ENCODE assay signal across 8 cellular contexts in the genomic region with DNA sequence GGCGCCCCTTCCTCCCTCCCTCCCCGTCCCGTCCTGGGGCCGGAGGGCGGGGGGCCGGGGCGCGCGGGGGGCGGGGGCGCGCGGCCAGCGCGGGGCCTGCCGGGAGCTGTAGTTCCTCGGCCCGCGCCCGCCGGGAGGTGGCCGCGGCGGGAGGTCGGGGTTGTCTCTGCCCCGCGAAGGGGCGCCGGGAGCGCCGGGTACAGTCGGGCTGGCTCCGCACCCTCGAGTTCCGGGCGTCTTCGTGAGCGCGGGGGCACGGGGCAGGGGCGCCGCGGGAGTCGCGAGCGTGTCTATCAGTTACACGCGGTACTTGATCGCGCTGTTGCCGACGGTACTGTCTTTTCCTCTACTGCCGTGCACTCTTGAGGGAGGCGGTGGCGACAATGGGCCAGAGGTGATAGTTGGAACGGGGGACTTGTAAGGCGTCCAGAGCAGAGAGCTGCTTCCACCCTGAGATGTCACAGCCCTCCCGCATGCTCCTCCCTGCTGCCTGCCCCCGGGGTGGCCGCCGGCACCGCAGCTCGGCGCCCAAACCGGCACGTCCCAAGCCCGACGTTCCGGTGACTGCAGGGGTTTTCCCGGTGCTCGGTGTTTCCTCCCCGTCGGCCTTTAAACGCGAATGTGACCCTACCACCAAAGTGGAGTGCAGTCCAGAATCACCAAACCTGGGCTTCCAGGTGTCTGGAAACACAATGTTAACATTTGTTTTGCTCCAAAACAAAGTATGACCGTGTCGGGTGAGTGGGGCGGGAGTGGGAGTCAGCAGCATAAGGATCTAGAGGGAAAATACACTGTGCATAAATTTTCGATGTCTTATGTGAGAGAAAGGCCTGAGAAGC. TPM values are rescaled to one million over a fixed set of nuclear protein-coding genes. Genes with fewer than 3 reads are reported as not detected.
DNase-seq lines count a peak whose midpoint lies in the region; ATAC-seq, FAIRE-seq and TF ChIP-seq lines count a peak whose summit lies in the region.

A gene (minus strand): TSS at position 48 of the 839 bp plus-strand sequence. CDS start 8,309 bp downstream, outside the sequence.

- intact Hi-C loops in PC-3 (cut with micrococcal nuclease): loop anchor here (2.0 to 5.0 kb wide), 3 partner anchors 52 to 262 kb away; no protein-coding TSS in a partner anchor
- intact Hi-C loops in activated T-helper 1 cell treated with anti-CD3 and anti-CD28 coated beads, Interleukin-12 subunit alpha, Interleukin-12 subunit beta, Interleukin-2, Interleukin-4 antibody, amounts not matched to agents 30 ng/mL and 10 ng/mL and 1 ng/mL, durations not matched to agents 14 hours and 24 hours and 36 hours (cut with micrococcal nuclease): loop anchor here (1.0 to 10.0 kb wide), 7 partner anchors 8 to 548 kb away; a partner anchor contains a TSS

- H3K4me3 Mint-ChIP-seq in activated T-helper 1 cell treated with anti-CD3 and anti-CD28 coated beads, Interleukin-12 subunit alpha, Interleukin-12 subunit beta, Interleukin-2, Interleukin-4 antibody, amounts not matched to agents 30 ng/mL and 10 ng/mL and 1 ng/mL, durations not matched to agents 14 hours and 24 hours and 36 hours: peak within 1 kb of the TSS; percentile 97
- H3K4me3 Mint-ChIP-seq in naive thymus-derived CD8-positive, alpha-beta T cell: peak within 1 kb of the TSS; percentile 89 to 100 (median 99)

- BruUV-seq in PC-3 (replicated peaks; lab: Mats Ljungman, UMichigan): TSS peak; percentile 60

- peak within 1 kb of the TSS; percentile 93 for H3K4me3 ChIP-seq in PC-3 (ENCODE audit: low read length)

- H3K9me3 ChIP-seq in PC-3 (ENCODE audit: low read length): no peaks in the 10 kb centered on the region

- H3K4me2 ChIP-seq in PC-3 (ENCODE audit: low read length): peak within 1 kb of the TSS; percentile 86

- FAIRE-seq in GM19239 (lab: Jason Lieb, UNC): peak; percentile 87

- peaks cover 7% of the 10 kb centered on the region; the same call in 1 of the 2 replicates for H4K20me1 ChIP-seq in PC-3 (ENCODE audit: low read length)

- no peaks in the 10 kb centered on the region for H3F3A ChIP-seq in PC-3 (ENCODE audit: low read length, unreplicated experiment)

- H3K27me3 ChIP-seq in PC-3 (ENCODE audit: low read length): no peaks in the 10 kb centered on the region

- H3K9me3 Mint-ChIP-seq in activated T-helper 1 cell treated with anti-CD3 and anti-CD28 coated beads, Interleukin-12 subunit alpha, Interleukin-12 subunit beta, Interleukin-2, Interleukin-4 antibody, amounts not matched to agents 30 ng/mL and 10 ng/mL and 1 ng/mL, durations not matched to agents 14 hours and 24 hours and 36 hours: no peaks in the 10 kb centered on the region
- H3K9me3 Mint-ChIP-seq in naive thymus-derived CD8-positive, alpha-beta T cell: no peaks in the 10 kb centered on the region

- peak within 1 kb of the TSS; percentile 82 for H3K9ac ChIP-seq in PC-3 (ENCODE audit: low read length)

- peaks cover 7% of the 10 kb centered on the region for H3K36me3 Mint-ChIP-seq in activated T-helper 1 cell treated with anti-CD3 and anti-CD28 coated beads, Interleukin-12 subunit alpha, Interleukin-12 subunit beta, Interleukin-2, Interleukin-4 antibody, amounts not matched to agents 30 ng/mL and 10 ng/mL and 1 ng/mL, durations not matched to agents 14 hours and 24 hours and 36 hours (ENCODE audit: low read depth)
- peaks cover 0 to 5% (median 0%) of the 10 kb centered on the region in 3 donors for H3K36me3 Mint-ChIP-seq in naive thymus-derived CD8-positive, alpha-beta T cell

- H3K27me3 Mint-ChIP-seq in activated T-helper 1 cell treated with anti-CD3 and anti-CD28 coated beads, Interleukin-12 subunit alpha, Interleukin-12 subunit beta, Interleukin-2, Interleukin-4 antibody, amounts not matched to agents 30 ng/mL and 10 ng/mL and 1 ng/mL, durations not matched to agents 14 hours and 24 hours and 36 hours (ENCODE audit: insufficient read depth): peaks cover 39% of the 10 kb centered on the region
- peaks cover 0 to 12% (median 5%) of the 10 kb centered on the region in 5 donors for H3K27me3 Mint-ChIP-seq in naive thymus-derived CD8-positive, alpha-beta T cell

- CTCF ChIA-PET in PC-3 (lab: Charles Lee): no interaction called here

- ATAC-seq in HG03354 (IDR thresholded peaks at IDR 0.05; ENCODE audit: poor library complexity, severe bottlenecking, unreplicated experiment) (peak; percentile 78), PC-3 (peak; percentile 70)
- peak; percentile 56 to 67 for ATAC-seq in naive thymus-derived CD8-positive, alpha-beta T cell

- H3K4me1 ChIP-seq in PC-3 (ENCODE audit: insufficient read depth, low read length): peaks cover 26% of the 10 kb centered on the region

- no peaks in the 10 kb centered on the region; the same call in 1 of the 2 replicates for H3K36me3 ChIP-seq in PC-3 (ENCODE audit: low read depth, low read length)

- peak within 1 kb of the TSS; percentile 44 for H3K27ac ChIP-seq in PC-3 (ENCODE audit: low read length)

- H3K27ac Mint-ChIP-seq in activated T-helper 1 cell treated with anti-CD3 and anti-CD28 coated beads, Interleukin-12 subunit alpha, Interleukin-12 subunit beta, Interleukin-2, Interleukin-4 antibody, amounts not matched to agents 30 ng/mL and 10 ng/mL and 1 ng/mL, durations not matched to agents 14 hours and 24 hours and 36 hours: peak within 1 kb of the TSS; percentile 96
- peak within 1 kb of the TSS; percentile 87 to 99 (median 97) for H3K27ac Mint-ChIP-seq in naive thymus-derived CD8-positive, alpha-beta T cell

- H2AFZ ChIP-seq in PC-3 (ENCODE audit: low read length): peak within 1 kb of the TSS; percentile 86

- POLR2A ChIA-PET in PC-3 (lab: Charles Lee; ENCODE audit: unreplicated experiment): interaction anchor here (0.6 kb wide), 1 partner anchor 1170 kb away, joined by 3 read pairs; no protein-coding TSS in a partner anchor
- POLR2A ChIA-PET in naive thymus-derived CD8-positive, alpha-beta T cell (lab: Charles Lee): interaction anchor here (0.6 to 1.7 kb wide), 3 partner anchors 43 to 1076 kb away, joined by 4 to 5 read pairs (median 4); no protein-coding TSS in a partner anchor

- TF ChIP-seq CTCF in PC-3 (conservative IDR thresholded peaks at IDR 0.05; ENCODE audit: low read depth, low read length) (no peak), subcutaneous adipose tissue (IDR thresholded peaks at IDR 0.05; ENCODE audit: low read depth) (no peak)

- peaks cover 37% of the 10 kb centered on the region for H3K4me1 Mint-ChIP-seq in activated T-helper 1 cell treated with anti-CD3 and anti-CD28 coated beads, Interleukin-12 subunit alpha, Interleukin-12 subunit beta, Interleukin-2, Interleukin-4 antibody, amounts not matched to agents 30 ng/mL and 10 ng/mL and 1 ng/mL, durations not matched to agents 14 hours and 24 hours and 36 hours (ENCODE audit: low read depth)
- peaks cover 13 to 47% (median 27%) of the 10 kb centered on the region in 4 donors for H3K4me1 Mint-ChIP-seq in naive thymus-derived CD8-positive, alpha-beta T cell

- peaks cover 41% of the 10 kb centered on the region for H3K79me2 ChIP-seq in PC-3 (ENCODE audit: low read length)

- DNase-seq in C1 segment of cervical spinal cord (lab: John Stamatoyannopoulos, UW): peak in 11 of 14 donors; percentile 18 to 85 (median 66)
- DNase-seq in GM19239 (ENCODE audit: insufficient read length, low spot score): peak; percentile 60
- DNase-seq in PC-3: peak; percentile 69
- DNase-seq in activated T-helper 1 cell treated with anti-CD3 and anti-CD28 coated beads, Interleukin-12 subunit alpha, Interleukin-12 subunit beta, Interleukin-2, Interleukin-4 antibody, amounts not matched to agents 30 ng/mL and 10 ng/mL and 1 ng/mL, durations not matched to agents 14 hours and 24 hours and 36 hours (ENCODE audit: low spot score): peak; percentile 54
- DNase-seq in fibroblast of gingiva (ENCODE audit: low read depth): peak; percentile 39
- DNase-seq in naive thymus-derived CD8-positive, alpha-beta T cell: peak in 9 of 10 donors; percentile 28 to 78 (median 66)

- no peaks in the 10 kb centered on the region for H3K9me2 ChIP-seq in PC-3 (replicated peaks; ENCODE audit: low read length)

RNA-seq across cellular contexts. Expression of the gene that starts here (rescaled TPM):
- total RNA-seq in PC-3 (2014; rRNA removed): 26.4 and 27.2 TPM in 2 replicates
- total RNA-seq in activated T-helper 1 cell treated with anti-CD3 and anti-CD28 coated beads, Interleukin-12 subunit alpha, Interleukin-12 subunit beta, Interleukin-2, Interleukin-4 antibody, amounts not matched to agents 30 ng/mL and 10 ng/mL and 1 ng/mL, durations not matched to agents 14 hours and 24 hours and 36 hours: 23.9 and 24.3 TPM in 2 replicates
- 10 to 100 TPM; 47.3 to 50.2 TPM for total RNA-seq in naive thymus-derived CD8-positive, alpha-beta T cell
- polyA plus RNA-seq in naive thymus-derived CD8-positive, alpha-beta T cell: 10 to 100 TPM; 22.9 to 26.5 (median 25.0) TPM
- 10 to 100 TPM; 40.6 to 56.7 (median 43.6) TPM for total RNA-seq in subcutaneous adipose tissue

Comparison
In these comparisons a context has a peak if more than half of its experiments do, and no peak if none do; other contexts are left out.
1. Peak in every context shown above with its lines: DNase-seq, ATAC-seq, H3K4me3 ChIP-seq and H3K27ac ChIP-seq.